30 cellular contexts compared by ENCODE assay signal in genomic region chr3:188877381-188877780, GRCh38.
"Had no signal": no experiment of that assay in that cellular context is flagged by ENCODE, and none has a peak within 500 bp of the region (broad histone marks: within the 10 kb centered on the region; RNA-seq: fewer than 3 reads in every experiment).

No MANE protein-coding gene starts in this region.

- H3K4me1 Mint-ChIP-seq: naive thymus-derived CD4-positive, alpha-beta T cell; natural killer cell; stimulated activated effector memory CD8-positive, alpha-beta T cell treated with anti-CD3 and anti-CD28 coated beads, Interleukin-12 subunit alpha, Interleukin-12 subunit beta, amount 100 ng/mL, for 72 hours had no signal

- H3K4me3 ChIP-seq: neural progenitor cell, ovary, psoas muscle, skin epidermis, smooth muscle cell, spleen, stomach, thoracic aorta, thyroid gland, tibial nerve, upper lobe of right lung, uterus had no signal

- H2AFZ ChIP-seq: neural progenitor cell, parathyroid adenoma had no signal

- H3K79me2 ChIP-seq: parathyroid adenoma had no signal

- H3K27me3 Mint-ChIP-seq: naive thymus-derived CD4-positive, alpha-beta T cell; progenitor cell of endocrine pancreas; stimulated activated naive B cell treated with anti-CD40 and anti-IgM and Interleukin-4, amounts not matched to agents 10 μg/mL and 1 μg/mL and 100 μg/mL, for 72 hours; stimulated activated naive CD8-positive, alpha-beta T cell treated with anti-CD3 and anti-CD28 coated beads, Interleukin-15, Interleukin-2, amounts not matched to agents 100 ng/mL and 50 ng/mL, for 24 hours; type B pancreatic cell had no signal

- DNase-seq: naive thymus-derived CD4-positive, alpha-beta T cell; natural killer cell; occipital lobe; ovary; posterior cingulate gyrus; psoas muscle; right cardiac atrium; spleen; stimulated activated CD4-positive, alpha-beta T cell treated with anti-CD3 and anti-CD28 coated beads, Interleukin-12 subunit alpha, Interleukin-12 subunit beta, amount 100 ng/mL, for 4 hours; stimulated activated CD4-positive, alpha-beta T cell treated with anti-CD3 and anti-CD28 coated beads, Interleukin-2, amount 100 ng/mL, for 24 hours; stimulated activated CD4-positive, alpha-beta T cell treated with anti-CD3 and anti-CD28 coated beads, Interleukin-2, amount 100 ng/mL, for 48 hours; stimulated activated CD4-positive, alpha-beta T cell treated with anti-CD3 and anti-CD28 coated beads, Interleukin-4, amount 100 ng/mL, for 24 hours; stimulated activated naive B cell treated with anti-CD40 and anti-IgM and Interleukin-4, amounts not matched to agents 10 μg/mL and 1 μg/mL and 100 μg/mL, for 72 hours; stimulated activated naive CD4-positive, alpha-beta T cell treated with Interleukin-2 at 50 U/mL for 16 hours; stomach; thyroid gland; upper lobe of right lung; uterus had no signal

- ATAC-seq: naive thymus-derived CD4-positive, alpha-beta T cell; natural killer cell; psoas muscle; right cardiac atrium; sciatic nerve; stimulated activated effector memory CD8-positive, alpha-beta T cell treated with anti-CD3 and anti-CD28 coated beads, Interleukin-12 subunit alpha, Interleukin-12 subunit beta, amount 100 ng/mL, for 72 hours; stimulated activated naive B cell treated with anti-CD40 and anti-IgM and Interleukin-4, amounts not matched to agents 10 μg/mL and 1 μg/mL and 100 μg/mL, for 72 hours; upper lobe of right lung had no signal

- H3K27ac Mint-ChIP-seq: naive thymus-derived CD4-positive, alpha-beta T cell; natural killer cell; nephron; neural progenitor cell; progenitor cell of endocrine pancreas; stimulated activated effector memory CD8-positive, alpha-beta T cell treated with anti-CD3 and anti-CD28 coated beads, Interleukin-12 subunit alpha, Interleukin-12 subunit beta, amount 100 ng/mL, for 72 hours; stimulated activated naive B cell treated with anti-CD40 and anti-IgM and Interleukin-4, amounts not matched to agents 10 μg/mL and 1 μg/mL and 100 μg/mL, for 72 hours; stimulated activated naive CD8-positive, alpha-beta T cell treated with anti-CD3 and anti-CD28 coated beads, Interleukin-15, Interleukin-2, amounts not matched to agents 100 ng/mL and 50 ng/mL, for 24 hours; type B pancreatic cell had no signal

- H3K27ac ChIP-seq: neural progenitor cell, ovary, parathyroid adenoma, psoas muscle, skin epidermis, spleen, stomach, thoracic aorta, thyroid gland, tibial nerve, upper lobe of right lung, uterus had no signal

- H3K4me2 ChIP-seq: neural progenitor cell, smooth muscle cell had no signal

- H3K36me3 ChIP-seq: ovary, thyroid gland, uterus had no signal

- H3K9ac ChIP-seq: neural progenitor cell, parathyroid adenoma had no signal

- H3K9me3 Mint-ChIP-seq: naive thymus-derived CD4-positive, alpha-beta T cell; natural killer cell; neural progenitor cell; stimulated activated effector memory CD8-positive, alpha-beta T cell treated with anti-CD3 and anti-CD28 coated beads, Interleukin-12 subunit alpha, Interleukin-12 subunit beta, amount 100 ng/mL, for 72 hours; stimulated activated naive CD8-positive, alpha-beta T cell treated with anti-CD3 and anti-CD28 coated beads, Interleukin-15, Interleukin-2, amounts not matched to agents 100 ng/mL and 50 ng/mL, for 24 hours had no signal

- H3K4me3 Mint-ChIP-seq: naive thymus-derived CD4-positive, alpha-beta T cell; natural killer cell; nephron; neural progenitor cell; stimulated activated effector memory CD8-positive, alpha-beta T cell treated with anti-CD3 and anti-CD28 coated beads, Interleukin-12 subunit alpha, Interleukin-12 subunit beta, amount 100 ng/mL, for 72 hours; stimulated activated naive B cell treated with anti-CD40 and anti-IgM and Interleukin-4, amounts not matched to agents 10 μg/mL and 1 μg/mL and 100 μg/mL, for 72 hours; stimulated activated naive CD8-positive, alpha-beta T cell treated with anti-CD3 and anti-CD28 coated beads, Interleukin-15, Interleukin-2, amounts not matched to agents 100 ng/mL and 50 ng/mL, for 24 hours; type B pancreatic cell had no signal

- H3K27me3 ChIP-seq: neural progenitor cell, ovary, spleen, stomach, thyroid gland, tibial nerve, upper lobe of right lung, uterus had no signal

- H3K4me1 ChIP-seq: parathyroid adenoma, spleen, tibial nerve had no signal

- H3K9me3 ChIP-seq: ovary, psoas muscle, spleen, stomach, thoracic aorta, thyroid gland, tibial nerve, upper lobe of right lung, uterus had no signal
